ENCODE assay signal across 11 cellular contexts in genomic region chr2:217398860-217399259, GRCh38.
A peak's percentile ranks its signal among the peaks of the same experiment; 100 is the strongest.
DNase-seq lines count a peak whose midpoint lies in the region; ATAC-seq and TF ChIP-seq lines count a peak whose summit lies in the region.
"Had no signal": no experiment of that assay in that cellular context is flagged by ENCODE, and none has a peak within 500 bp of the region (broad histone marks: within the 10 kb centered on the region; RNA-seq: fewer than 3 reads in every experiment).

No MANE protein-coding gene starts in this region.

- no peak overlapping the region for H3K4me3 ChIP-seq in mammary epithelial cell (replicated peaks in 1 of 3; ENCODE audit: insufficient read depth in 1 of 3, low read depth in 2 of 3, low read length in 3 of 3)
- no peak overlapping the region for H3K4me3 ChIP-seq in breast epithelium
- H3K4me3 ChIP-seq in uterus = no peak overlapping the region
- no peak overlapping the region for H3K4me3 ChIP-seq in ascending aorta
- H3K4me3 ChIP-seq: SJCRH30, vagina had no signal

- no peaks in the 10 kb centered on the region for H3K27me3 ChIP-seq in mammary epithelial cell (ENCODE audit: insufficient read depth, low read length)
- H3K27me3 ChIP-seq in breast epithelium = no peaks in the 10 kb centered on the region
- H3K27me3 ChIP-seq in uterus = no peaks in the 10 kb centered on the region
- no peaks in the 10 kb centered on the region for H3K27me3 ChIP-seq in ascending aorta
- H3K27me3 ChIP-seq: SJCRH30, vagina had no signal

- no peaks in the 10 kb centered on the region for H4K20me1 ChIP-seq in mammary epithelial cell (ENCODE audit: insufficient read depth, low read length)

- DNase-seq in mammary epithelial cell (no peak), breast epithelium (ENCODE audit: low spot score in 2 of 2) (no peak), UCSD-AML1 (lab: John Stamatoyannopoulos, UW; ENCODE audit: unreplicated experiment) (peak; percentile 75), left lobe of liver (ENCODE audit: low spot score) (no peak), uterus (no peak), ascending aorta (ENCODE audit: low spot score in 2 of 2) (no peak)
- DNase-seq: NCI-H526, SJCRH30 had no signal

- peaks cover 31% of the 10 kb centered on the region for H3K4me1 ChIP-seq in mammary epithelial cell (ENCODE audit: insufficient read depth, low read length)
- H3K4me1 ChIP-seq in breast epithelium = peaks cover 0 to 4% of the 10 kb centered on the region in 2 donors
- H3K4me1 ChIP-seq in uterus = peaks cover 5 to 23% of the 10 kb centered on the region in 2 donors
- H3K4me1 ChIP-seq in ascending aorta = peaks cover 13 to 16% of the 10 kb centered on the region in 2 donors
- H3K4me1 ChIP-seq: SJCRH30 had no signal

- TF ChIP-seq POLR2A in breast epithelium (IDR thresholded peaks at IDR 0.05) (no peak), uterus (IDR thresholded peaks at IDR 0.05) (no peak)

- 96% methylated on average over 9 of the region's 9 CpGs for WGBS in mammary epithelial cell (ENCODE audit: low coverage, missing lambda C conversion rate)

- H3K9me3 ChIP-seq in mammary epithelial cell (replicated peaks; ENCODE audit: insufficient read depth, low read length) = no peaks in the 10 kb centered on the region
- no peaks in the 10 kb centered on the region for H3K9me3 ChIP-seq in breast epithelium
- H3K9me3 ChIP-seq in uterus = no peaks in the 10 kb centered on the region
- H3K9me3 ChIP-seq in ascending aorta = no peaks in the 10 kb centered on the region
- H3K9me3 ChIP-seq: SJCRH30, vagina had no signal

- in situ Hi-C loops in mammary epithelial cell (cut with MboI; ENCODE audit: low sequenced_read_pairs in 2 of 2) = no loop called here

- H3K27ac ChIP-seq in mammary epithelial cell (ENCODE audit: insufficient read depth, low read depth, low read length) = no peak overlapping the region
- H3K27ac ChIP-seq in breast epithelium = peak overlapping the region in 1 of 2 donors; percentile 17
- peak overlapping the region; percentile 35 to 59 for H3K27ac ChIP-seq in uterus
- no peak overlapping the region for H3K27ac ChIP-seq in ascending aorta
- H3K27ac ChIP-seq: SJCRH30, vagina had no signal

- intact Hi-C loops in mammary epithelial cell (cut with micrococcal nuclease) = no loop called here
- intact Hi-C loops in breast epithelium (cut with DNase I; ENCODE audit: low total_unique reads) = no loop called here
- intact Hi-C loops in uterus (cut with DNase I; ENCODE audit: low total_unique reads) = no loop called here
- intact Hi-C loops in ascending aorta (cut with DNase I) = no loop called here

- dilution Hi-C loops in mammary epithelial cell (cut with HindIII; ENCODE audit: low sequenced_read_pairs) = no loop called here

- TF ChIP-seq CTCF in mammary epithelial cell (conservative IDR thresholded peaks at IDR 0.05 in 1 of 2, IDR thresholded peaks at IDR 0.05 in 1 of 2; ENCODE audit: extremely low read depth in 1 of 2, insufficient read depth in 1 of 2, low read depth in 1 of 2, low read length in 2 of 2) = no peak
- TF ChIP-seq CTCF in breast epithelium (IDR thresholded peaks at IDR 0.05) = no peak
- no peak for TF ChIP-seq CTCF in uterus (IDR thresholded peaks at IDR 0.05)
- no peak for TF ChIP-seq CTCF in ascending aorta (IDR thresholded peaks at IDR 0.05)

- BruUV-seq in mammary epithelial cell (replicated peaks; lab: Mats Ljungman, UMichigan) = no TSS peak

- H3K79me2 ChIP-seq in mammary epithelial cell (ENCODE audit: insufficient read depth, low read length) = no peaks in the 10 kb centered on the region

- CTCF ChIA-PET in mammary epithelial cell (lab: Charles Lee; ENCODE audit: low non-redundant PET) = no interaction called here

- H3K4me2 ChIP-seq in mammary epithelial cell (ENCODE audit: insufficient read depth, low read depth, low read length) = no peak overlapping the region

- H2AFZ ChIP-seq in mammary epithelial cell (ENCODE audit: low read depth, low read length) = peak overlapping the region; percentile 2

- no peak overlapping the region for H3K9ac ChIP-seq in mammary epithelial cell (ENCODE audit: insufficient read depth, low read length)

- H3K36me3 ChIP-seq in mammary epithelial cell (ENCODE audit: insufficient read depth, low read length) (no peaks in the 10 kb centered on the region), breast epithelium (no peaks in the 10 kb centered on the region), uterus (no peaks in the 10 kb centered on the region), ascending aorta (no peaks in the 10 kb centered on the region)
- H3K36me3 ChIP-seq: SJCRH30, vagina had no signal

- ATAC-seq in left lobe of liver = peak; percentile 52
- no peak for ATAC-seq in HG03457 (IDR thresholded peaks at IDR 0.05; ENCODE audit: unreplicated experiment)
- no peak for ATAC-seq in GM19397 (IDR thresholded peaks at IDR 0.05; ENCODE audit: unreplicated experiment)

Comparison
In these comparisons a context has a peak if more than half of its experiments do, and no peak if none do; other contexts are left out.
1. H3K27ac ChIP-seq: peak in uterus (2 of 2); none in mammary epithelial cell (single experiment) and ascending aorta (0 of 2).